ENCODE assay signal across 1 cellular context in the genomic region with DNA sequence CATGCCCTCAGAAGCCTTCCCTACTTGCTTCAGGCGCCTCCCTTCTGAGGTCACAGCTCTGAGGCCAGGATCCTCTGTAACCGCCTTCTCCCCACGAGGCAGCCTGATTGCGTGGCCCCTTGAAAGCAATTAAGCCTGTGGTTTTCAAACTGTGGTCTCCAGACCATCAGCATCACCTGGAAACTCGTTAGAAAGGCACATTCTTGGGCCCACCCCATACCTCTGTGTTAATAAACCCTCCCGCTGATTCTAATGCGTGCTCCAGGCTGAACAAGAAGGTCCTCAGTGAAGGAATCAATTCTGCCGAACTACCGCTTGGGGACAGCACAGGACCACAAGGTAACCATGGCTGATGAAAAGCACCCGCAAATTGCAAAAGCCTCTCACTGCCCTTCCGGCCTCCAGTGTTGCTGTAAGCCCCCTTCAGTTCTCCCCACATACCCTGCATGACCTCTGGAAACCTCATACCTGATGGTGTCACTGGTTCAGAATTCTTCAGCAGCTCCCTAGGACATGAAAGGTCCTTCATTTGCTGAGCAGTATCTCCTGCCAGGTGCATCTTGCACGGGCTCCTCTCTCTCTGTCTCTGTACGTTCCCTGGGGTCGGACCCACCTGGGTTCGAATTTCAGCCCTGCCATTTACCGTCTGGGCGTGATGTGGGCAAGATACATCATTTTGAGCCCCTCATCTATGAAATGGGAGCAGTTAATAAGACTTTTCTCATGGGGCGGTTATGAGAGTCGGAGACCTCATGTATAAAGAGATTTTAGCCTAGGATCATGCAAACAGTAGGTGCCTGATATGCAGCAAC.
TF ChIP-seq lines count a peak whose summit lies in the region.

No MANE protein-coding gene starts in this region.

TF ChIP-seq in HepG2, 621 proteins besides CTCF, POLR2A, EP300 and RAD21 (continued from another document):
- TF ChIP-seq, protein P1, sequence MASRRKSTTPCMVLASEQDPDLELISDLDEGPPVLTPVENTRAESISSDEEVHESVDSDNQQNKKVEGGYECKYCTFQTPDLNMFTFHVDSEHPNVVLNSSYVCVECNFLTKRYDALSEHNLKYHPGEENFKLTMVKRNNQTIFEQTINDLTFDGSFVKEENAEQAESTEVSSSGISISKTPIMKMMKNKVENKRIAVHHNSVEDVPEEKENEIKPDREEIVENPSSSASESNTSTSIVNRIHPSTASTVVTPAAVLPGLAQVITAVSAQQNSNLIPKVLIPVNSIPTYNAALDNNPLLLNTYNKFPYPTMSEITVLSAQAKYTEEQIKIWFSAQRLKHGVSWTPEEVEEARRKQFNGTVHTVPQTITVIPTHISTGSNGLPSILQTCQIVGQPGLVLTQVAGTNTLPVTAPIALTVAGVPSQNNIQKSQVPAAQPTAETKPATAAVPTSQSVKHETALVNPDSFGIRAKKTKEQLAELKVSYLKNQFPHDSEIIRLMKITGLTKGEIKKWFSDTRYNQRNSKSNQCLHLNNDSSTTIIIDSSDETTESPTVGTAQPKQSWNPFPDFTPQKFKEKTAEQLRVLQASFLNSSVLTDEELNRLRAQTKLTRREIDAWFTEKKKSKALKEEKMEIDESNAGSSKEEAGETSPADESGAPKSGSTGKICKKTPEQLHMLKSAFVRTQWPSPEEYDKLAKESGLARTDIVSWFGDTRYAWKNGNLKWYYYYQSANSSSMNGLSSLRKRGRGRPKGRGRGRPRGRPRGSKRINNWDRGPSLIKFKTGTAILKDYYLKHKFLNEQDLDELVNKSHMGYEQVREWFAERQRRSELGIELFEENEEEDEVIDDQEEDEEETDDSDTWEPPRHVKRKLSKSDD (CRISPR knock-in tag; IDR thresholded peaks at IDR 0.05; ENCODE audit: low read depth): no peak
- TF ChIP-seq ZBTB7A (CRISPR knock-in tag; IDR thresholded peaks at IDR 0.05): peak; percentile 95
- peak; percentile 85 for TF ChIP-seq ZFP90 (CRISPR knock-in tag; IDR thresholded peaks at IDR 0.05; ENCODE audit: borderline replicate concordance)
- no peak for TF ChIP-seq ZNF768 (CRISPR knock-in tag; IDR thresholded peaks at IDR 0.05)
- TF ChIP-seq KLF12 (CRISPR knock-in tag; IDR thresholded peaks at IDR 0.05; ENCODE audit: borderline replicate concordance): peak; percentile 62; the same call in 1 of the 2 replicates
- peak; percentile 88; the same call in 1 of the 2 replicates for TF ChIP-seq THAP7 (CRISPR knock-in tag; IDR thresholded peaks at IDR 0.05)
- TF ChIP-seq MYC (CRISPR knock-in tag; IDR thresholded peaks at IDR 0.05; ENCODE audit: borderline replicate concordance): peak; percentile 47; the same call in 1 of the 2 replicates
TF ChIP-seq in HepG2: peak in this region for 246.
